Comparison of ENCODE assay signal across 7 cellular contexts in genomic region chr17:16991349-16992009, GRCh38. TPM values are rescaled to one million over a fixed set of nuclear protein-coding genes. Genes with fewer than 3 reads are reported as not detected.
DNase-seq lines count a peak whose midpoint lies in the region; ATAC-seq and TF ChIP-seq lines count a peak whose summit lies in the region.

No MANE protein-coding gene starts in this region.

- DNase-seq in NCI-H1092 treated with DMSO at 0.1 percent for 48 hours (lab: John Stamatoyannopoulos, UW) (peak; percentile 13), WTC11 (ENCODE audit: low spot score) (peak; percentile 83), T47D (ENCODE audit: low read depth in 1 of 2, low spot score in 1 of 2) (peak; percentile 67 to 73), iris pigment epithelial cell (ENCODE audit: low read depth) (peak; percentile 70)
- DNase-seq in stimulated activated CD4-positive, alpha-beta T cell treated with anti-CD3 and anti-CD28 coated beads, Interleukin-1b, Interleukin-23, amount 100 ng/mL, for 1 hour (ENCODE audit: low read depth in 2 of 2), result peak; percentile 61 to 76

- H3K27me3 Mint-ChIP-seq in WTC11 (ENCODE audit: low read depth), result no peaks in the 10 kb centered on the region

- in situ Hi-C loops in T47D (cut with HindIII; ENCODE audit: low pct_unique_long_range_greater_than_20kb, low sequenced_read_pairs), result no loop called here

- H3K4me3 Mint-ChIP-seq in WTC11, result no peak overlapping the region

- H3K27ac Mint-ChIP-seq in WTC11, result no peak overlapping the region

- CTCF ChIA-PET in WTC11 (lab: Charles Lee), result interaction anchor here (0.6 to 2.7 kb wide), 49 partner anchors 9 to 821 kb away, joined by 3 to 17 read pairs (median 4); no protein-coding TSS in a partner anchor

- no peaks in the 10 kb centered on the region for H3K4me1 Mint-ChIP-seq in WTC11

- POLR2A ChIA-PET in WTC11 (lab: Charles Lee), result no interaction called here

- TF ChIP-seq CTCF in GM12873 (IDR thresholded peaks at IDR 0.05; ENCODE audit: insufficient read depth, low read depth, low read length, missing control alignments) (peak; percentile 86), WTC11 (IDR thresholded peaks at IDR 0.05) (peak; percentile 79)

- peaks cover 4% of the 10 kb centered on the region for H3K9me3 Mint-ChIP-seq in WTC11

- no peaks in the 10 kb centered on the region for H3K36me3 Mint-ChIP-seq in WTC11

- peak; percentile 84 for ATAC-seq in WTC11
- ATAC-seq in HG02610 (IDR thresholded peaks at IDR 0.05; ENCODE audit: unreplicated experiment), result no peak

TF ChIP-seq in WTC11, 78 proteins besides CTCF, POLR2A, EP300 and RAD21:
- TF ChIP-seq NR2C2 (CRISPR knock-in tag; IDR thresholded peaks at IDR 0.05) (no peak), NFYB (CRISPR knock-in tag; conservative IDR thresholded peaks at IDR 0.05; ENCODE audit: low read depth) (no peak), FOXK1 (CRISPR knock-in tag; IDR thresholded peaks at IDR 0.05) (no peak), ERG (CRISPR knock-in tag; IDR thresholded peaks at IDR 0.05) (no peak), JAZF1 (CRISPR knock-in tag; IDR thresholded peaks at IDR 0.05) (no peak), PRDM15 (CRISPR knock-in tag; IDR thresholded peaks at IDR 0.05) (no peak), ZNF532 (CRISPR knock-in tag; IDR thresholded peaks at IDR 0.05; ENCODE audit: borderline replicate concordance) (no peak), SMAD4 (CRISPR knock-in tag; IDR thresholded peaks at IDR 0.05) (no peak), PREB (CRISPR knock-in tag; IDR thresholded peaks at IDR 0.05; ENCODE audit: borderline replicate concordance) (no peak), ATF6 (CRISPR knock-in tag; IDR thresholded peaks at IDR 0.05) (no peak), NFE2L1 (CRISPR knock-in tag; IDR thresholded peaks at IDR 0.05) (no peak)

RNA-seq across cellular contexts. Expression of gene TNFRSF13B, which starts 19.6 kb away (rescaled TPM):
- total RNA-seq in WTC11 (2021), result 0.18 TPM in 2 of 3 replicates, not detected in the other

RNA-seq across cellular contexts. Expression of gene MPRIP, which starts 50.8 kb away (rescaled TPM):
- 127 to 140 TPM (median 136 TPM) in 3 replicates for total RNA-seq in WTC11 (2021)

Comparison
In these comparisons a context has a peak if more than half of its experiments do, and no peak if none do; other contexts are left out.
1. DNase-seq: peak in every context shown above with its lines; median percentile 83 in WTC11; 70 in T47D; 70 in iris pigment epithelial cell; 68 in stimulated activated CD4-positive, alpha-beta T cell treated with anti-CD3 and anti-CD28 coated beads, Interleukin-1b, Interleukin-23, amount 100 ng/mL, for 1 hour; 13 in NCI-H1092 treated with DMSO at 0.1 percent for 48 hours.